ENCODE assay signal across 9 cellular contexts in the genomic region with DNA sequence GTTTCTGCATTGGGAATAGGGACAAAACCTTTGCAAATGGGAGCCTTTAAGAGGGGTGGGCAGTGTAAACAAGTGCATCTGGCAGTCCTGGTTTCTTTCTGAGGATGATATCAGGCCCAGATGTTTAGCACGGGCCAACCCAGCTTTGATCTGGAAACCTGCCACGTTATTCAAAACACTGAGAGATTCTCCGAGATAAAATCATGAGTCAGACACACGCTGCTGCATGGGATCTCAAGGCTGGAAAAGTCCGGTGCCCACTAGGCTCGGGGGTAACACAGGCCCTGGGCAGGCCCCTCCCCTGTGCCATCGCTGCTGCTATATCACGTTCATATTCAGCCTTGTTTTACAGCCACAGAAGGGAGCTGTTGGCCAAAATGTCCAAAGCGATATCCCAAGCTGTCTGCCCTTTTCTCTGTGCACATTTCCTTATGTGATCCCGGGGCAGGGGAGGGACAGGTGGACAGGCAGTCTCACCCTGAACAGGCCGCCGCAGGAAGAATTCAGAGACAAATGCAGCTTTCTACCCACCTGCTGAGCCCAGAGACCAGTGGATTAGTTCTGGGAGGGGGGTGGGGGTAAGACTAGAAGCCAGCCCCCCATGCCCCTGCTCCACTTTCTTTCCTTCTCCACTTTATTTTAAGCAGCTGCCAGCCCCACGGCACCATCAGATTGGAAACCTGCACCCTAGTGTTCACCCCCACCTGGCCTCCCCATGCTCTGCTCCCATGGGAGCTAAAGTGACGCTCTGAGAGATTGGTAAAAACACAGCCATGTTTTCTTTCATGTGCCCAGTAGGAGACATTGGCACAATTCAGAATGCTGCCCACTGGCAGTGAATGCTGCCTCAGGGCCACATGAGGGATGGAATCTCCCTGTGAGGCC.
DNase-seq lines count a peak whose midpoint lies in the region; ATAC-seq, FAIRE-seq and TF ChIP-seq lines count a peak whose summit lies in the region.
"Had no signal": no experiment of that assay in that cellular context is flagged by ENCODE, and none has a peak within 500 bp of the region (broad histone marks: within the 10 kb centered on the region; RNA-seq: fewer than 3 reads in every experiment).

No MANE protein-coding gene starts in this region.

- no peaks in the 10 kb centered on the region for H3K9me3 ChIP-seq in vagina

- no peaks in the 10 kb centered on the region for H3K36me3 ChIP-seq in bronchial epithelial cell (ENCODE audit: control insufficient read depth, insufficient read depth, low read length)
- H3K36me3 ChIP-seq in vagina = peaks cover 0 to 13% of the 10 kb centered on the region in 2 donors

- no peaks in the 10 kb centered on the region for H3K27me3 ChIP-seq in bronchial epithelial cell (ENCODE audit: control insufficient read depth, insufficient read depth, low read length)
- H3K27me3 ChIP-seq in vagina = no peaks in the 10 kb centered on the region

- peak overlapping the region; percentile 88 for H3K27ac ChIP-seq in vagina

- intact Hi-C loops in vagina (cut with DNase I) = loop anchor here (5.0 kb wide), 2 partner anchors 33 to 62 kb away; a partner anchor contains a TSS

- no peak for TF ChIP-seq POLR2A in vagina (IDR thresholded peaks at IDR 0.05)

- no peak for FAIRE-seq in bronchial epithelial cell (lab: Jason Lieb, UNC)

- H3K4me1 ChIP-seq in vagina = peaks cover 37% of the 10 kb centered on the region

- no peak for ATAC-seq in HG02973 (IDR thresholded peaks at IDR 0.05; ENCODE audit: unreplicated experiment)

- peak; percentile 26 for DNase-seq in activated CD8-positive, alpha-beta memory T cell treated with anti-CD3 and anti-CD28 coated beads for 24 hours
- no peak for DNase-seq in activated CD8-positive, alpha-beta memory T cell treated with anti-CD3 and anti-CD28 coated beads, Interleukin-2, amount 50 U/mL, for 4 hours
- peak; percentile 19 for DNase-seq in bronchial epithelial cell (ENCODE audit: low read depth)
- peak; percentile 31 for DNase-seq in left kidney (ENCODE audit: low read depth, low spot score)
- DNase-seq in vagina (ENCODE audit: extremely low spot score in 2 of 2) = peak in 1 of 2 donors; percentile 83
- no peak for DNase-seq in HuH-7.5 (ENCODE audit: low spot score)
- no peak for DNase-seq in NCI-H2081 (lab: John Stamatoyannopoulos, UW)
- DNase-seq: CD4-positive, CD25-positive, alpha-beta regulatory T cell had no signal

- H3K4me3 ChIP-seq in bronchial epithelial cell (ENCODE audit: low read depth, low read length) (no peak overlapping the region), vagina (no peak overlapping the region)

- TF ChIP-seq CTCF in bronchial epithelial cell (IDR thresholded peaks at IDR 0.05; ENCODE audit: insufficient read depth, low read length, severe bottlenecking) (no peak), vagina (IDR thresholded peaks at IDR 0.05) (no peak)

Comparison
In these comparisons a context has a peak if more than half of its experiments do, and no peak if none do; other contexts are left out.
1. DNase-seq: peak in activated CD8-positive, alpha-beta memory T cell treated with anti-CD3 and anti-CD28 coated beads for 24 hours (single experiment), bronchial epithelial cell (single experiment) and left kidney (single experiment); none in activated CD8-positive, alpha-beta memory T cell treated with anti-CD3 and anti-CD28 coated beads, Interleukin-2, amount 50 U/mL, for 4 hours (single experiment), HuH-7.5 (single experiment) and NCI-H2081 (0 of 2).